Comparison of ENCODE assay signal across 1 cellular context in the genomic region with DNA sequence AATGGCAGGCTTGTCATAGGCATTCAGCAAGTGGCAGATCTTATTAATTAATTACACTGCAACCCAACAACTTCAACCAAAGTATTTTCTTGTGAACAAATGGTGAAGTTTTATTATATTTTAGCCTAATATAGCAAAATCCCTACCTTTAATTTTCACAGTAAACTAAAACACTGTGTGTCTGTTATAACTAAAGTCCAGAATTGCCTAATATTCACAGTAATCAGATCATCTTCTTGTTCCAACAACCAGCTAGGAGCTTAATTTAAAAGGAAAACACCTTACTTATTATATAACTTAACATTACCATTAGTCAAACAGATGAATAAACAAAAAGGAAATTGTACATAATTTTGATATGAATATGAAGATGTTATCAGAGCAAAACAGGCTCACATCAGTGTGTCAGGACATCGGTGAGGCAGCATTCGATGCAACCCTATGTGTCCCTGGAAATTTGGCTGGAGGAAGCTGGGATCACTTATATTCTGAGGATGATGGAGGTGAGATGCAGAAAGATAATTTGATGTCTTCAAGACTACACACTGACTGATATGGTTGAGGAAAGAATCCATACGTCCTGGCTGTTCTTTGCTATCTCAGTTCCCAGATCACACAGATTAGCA.
TF ChIP-seq lines count a peak whose summit lies in the region.

No MANE protein-coding gene starts in this region.

TF ChIP-seq in HCT116, 20 proteins besides CTCF, POLR2A, EP300 and RAD21:
- TF ChIP-seq, protein P1, sequence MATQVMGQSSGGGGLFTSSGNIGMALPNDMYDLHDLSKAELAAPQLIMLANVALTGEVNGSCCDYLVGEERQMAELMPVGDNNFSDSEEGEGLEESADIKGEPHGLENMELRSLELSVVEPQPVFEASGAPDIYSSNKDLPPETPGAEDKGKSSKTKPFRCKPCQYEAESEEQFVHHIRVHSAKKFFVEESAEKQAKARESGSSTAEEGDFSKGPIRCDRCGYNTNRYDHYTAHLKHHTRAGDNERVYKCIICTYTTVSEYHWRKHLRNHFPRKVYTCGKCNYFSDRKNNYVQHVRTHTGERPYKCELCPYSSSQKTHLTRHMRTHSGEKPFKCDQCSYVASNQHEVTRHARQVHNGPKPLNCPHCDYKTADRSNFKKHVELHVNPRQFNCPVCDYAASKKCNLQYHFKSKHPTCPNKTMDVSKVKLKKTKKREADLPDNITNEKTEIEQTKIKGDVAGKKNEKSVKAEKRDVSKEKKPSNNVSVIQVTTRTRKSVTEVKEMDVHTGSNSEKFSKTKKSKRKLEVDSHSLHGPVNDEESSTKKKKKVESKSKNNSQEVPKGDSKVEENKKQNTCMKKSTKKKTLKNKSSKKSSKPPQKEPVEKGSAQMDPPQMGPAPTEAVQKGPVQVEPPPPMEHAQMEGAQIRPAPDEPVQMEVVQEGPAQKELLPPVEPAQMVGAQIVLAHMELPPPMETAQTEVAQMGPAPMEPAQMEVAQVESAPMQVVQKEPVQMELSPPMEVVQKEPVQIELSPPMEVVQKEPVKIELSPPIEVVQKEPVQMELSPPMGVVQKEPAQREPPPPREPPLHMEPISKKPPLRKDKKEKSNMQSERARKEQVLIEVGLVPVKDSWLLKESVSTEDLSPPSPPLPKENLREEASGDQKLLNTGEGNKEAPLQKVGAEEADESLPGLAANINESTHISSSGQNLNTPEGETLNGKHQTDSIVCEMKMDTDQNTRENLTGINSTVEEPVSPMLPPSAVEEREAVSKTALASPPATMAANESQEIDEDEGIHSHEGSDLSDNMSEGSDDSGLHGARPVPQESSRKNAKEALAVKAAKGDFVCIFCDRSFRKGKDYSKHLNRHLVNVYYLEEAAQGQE (IDR thresholded peaks at IDR 0.05; ENCODE audit: low read depth): no peak
- TF ChIP-seq TCF7L2 (IDR thresholded peaks at IDR 0.05; ENCODE audit: borderline replicate concordance, extremely low read depth, insufficient read depth, insufficient read length) (no peak), CEBPB (IDR thresholded peaks at IDR 0.05; ENCODE audit: low read depth) (no peak), SP1 (IDR thresholded peaks at IDR 0.05; ENCODE audit: low read depth) (no peak), EGR1 (IDR thresholded peaks at IDR 0.05; ENCODE audit: low read depth) (no peak), ZNF274 (IDR thresholded peaks at IDR 0.05; ENCODE audit: low read depth, low read length) (no peak), EZH2 (IDR thresholded peaks at IDR 0.05) (no peak)
- TF ChIP-seq, protein P2, sequence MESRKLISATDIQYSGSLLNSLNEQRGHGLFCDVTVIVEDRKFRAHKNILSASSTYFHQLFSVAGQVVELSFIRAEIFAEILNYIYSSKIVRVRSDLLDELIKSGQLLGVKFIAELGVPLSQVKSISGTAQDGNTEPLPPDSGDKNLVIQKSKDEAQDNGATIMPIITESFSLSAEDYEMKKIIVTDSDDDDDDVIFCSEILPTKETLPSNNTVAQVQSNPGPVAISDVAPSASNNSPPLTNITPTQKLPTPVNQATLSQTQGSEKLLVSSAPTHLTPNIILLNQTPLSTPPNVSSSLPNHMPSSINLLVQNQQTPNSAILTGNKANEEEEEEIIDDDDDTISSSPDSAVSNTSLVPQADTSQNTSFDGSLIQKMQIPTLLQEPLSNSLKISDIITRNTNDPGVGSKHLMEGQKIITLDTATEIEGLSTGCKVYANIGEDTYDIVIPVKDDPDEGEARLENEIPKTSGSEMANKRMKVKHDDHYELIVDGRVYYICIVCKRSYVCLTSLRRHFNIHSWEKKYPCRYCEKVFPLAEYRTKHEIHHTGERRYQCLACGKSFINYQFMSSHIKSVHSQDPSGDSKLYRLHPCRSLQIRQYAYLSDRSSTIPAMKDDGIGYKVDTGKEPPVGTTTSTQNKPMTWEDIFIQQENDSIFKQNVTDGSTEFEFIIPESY (IDR thresholded peaks at IDR 0.05; ENCODE audit: extremely low read depth, insufficient replicate concordance, low read length): no peak
